15 cellular contexts compared by ENCODE assay signal in the genomic region with DNA sequence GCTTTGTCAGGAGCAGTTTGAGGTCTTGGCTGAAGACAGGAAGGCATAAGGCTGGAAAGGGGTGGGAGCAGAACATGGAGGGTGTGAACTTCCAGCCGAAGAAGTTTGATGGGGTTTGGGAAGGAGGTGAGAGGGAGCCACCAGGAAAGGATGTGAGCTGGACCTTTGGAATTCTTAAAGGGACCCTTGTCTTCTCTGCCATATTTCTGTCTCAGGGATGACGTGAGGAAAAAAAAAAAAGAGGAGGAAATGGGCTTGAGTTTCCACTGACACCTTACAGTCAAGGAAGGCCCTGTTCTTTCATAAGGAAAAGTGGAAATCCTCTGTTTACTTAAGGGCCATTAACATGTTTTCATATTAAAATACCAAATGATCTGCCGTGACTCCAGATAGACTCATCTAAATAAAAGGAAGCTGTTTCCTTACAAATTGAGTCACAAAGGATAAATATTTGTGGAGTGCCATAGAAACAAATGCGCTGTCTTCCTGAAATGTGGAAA.
DNase-seq lines count a peak whose midpoint lies in the region; ATAC-seq and TF ChIP-seq lines count a peak whose summit lies in the region.
"Had no signal": no experiment of that assay in that cellular context is flagged by ENCODE, and none has a peak within 500 bp of the region (broad histone marks: within the 10 kb centered on the region; RNA-seq: fewer than 3 reads in every experiment).

No MANE protein-coding gene starts in this region.

- TF ChIP-seq CTCF in right atrium auricular region (IDR thresholded peaks at IDR 0.05) (no peak), suprapubic skin (IDR thresholded peaks at IDR 0.05) (no peak)

- H3K4me1 ChIP-seq in right atrium auricular region (peaks cover 0 to 80% of the 10 kb centered on the region in 2 donors), suprapubic skin (peaks cover 32% of the 10 kb centered on the region)

- no peaks in the 10 kb centered on the region for H3K36me3 ChIP-seq in right atrium auricular region
- no peaks in the 10 kb centered on the region for H3K36me3 ChIP-seq in suprapubic skin

- TF ChIP-seq POLR2A in suprapubic skin (IDR thresholded peaks at IDR 0.05): no peak

- ATAC-seq in stimulated activated naive CD8-positive, alpha-beta T cell treated with anti-CD3 and anti-CD28 coated beads, Interleukin-15, Interleukin-2, amounts not matched to agents 100 U/mL and 50 U/mL, for 24 hours: no peak
- ATAC-seq: stimulated activated naive B cell treated with anti-CD40 and anti-IgM and Interleukin-4, amounts not matched to agents 10 μg/mL and 1 μg/mL and 100 μg/mL, for 72 hours had no signal

- 53% methylated on average over 4 of the region's 4 CpGs for WGBS in suprapubic skin

- H3K27me3 ChIP-seq in right atrium auricular region (no peaks in the 10 kb centered on the region), suprapubic skin (no peaks in the 10 kb centered on the region)

- H3K4me3 ChIP-seq in right atrium auricular region (no peak overlapping the region), suprapubic skin (no peak overlapping the region)

- H3K27ac ChIP-seq in right atrium auricular region (peak overlapping the region; percentile 26 to 46), suprapubic skin (peak overlapping the region; percentile 74)

- H3K9me3 ChIP-seq in right atrium auricular region (no peaks in the 10 kb centered on the region), suprapubic skin (no peaks in the 10 kb centered on the region)

- DNase-seq in HCEC 1CT: peak; percentile 94
- DNase-seq in SW 1271 (lab: John Stamatoyannopoulos, UW): peak; percentile 50 to 76
- no peak for DNase-seq in right atrium auricular region (ENCODE audit: low spot score)
- DNase-seq in suprapubic skin (ENCODE audit: low spot score in 2 of 2): no peak
- no peak for DNase-seq in stimulated activated naive CD8-positive, alpha-beta T cell treated with anti-CD3 and anti-CD28 coated beads, Interleukin-15, Interleukin-2, amounts not matched to agents 100 U/mL and 50 U/mL, for 24 hours
- DNase-seq in NCI-H1417 treated with DMSO at 0.1 percent for 48 hours (lab: John Stamatoyannopoulos, UW): no peak
- no peak for DNase-seq in epidermal melanocyte (ENCODE audit: insufficient read length, low spot score)
- DNase-seq: activated CD4-positive, alpha-beta T cell treated with anti-CD3 and anti-CD28 coated beads for 1 hour; activated naive CD4-positive, alpha-beta T cell treated with Interleukin-2 at 50 U/mL for 16 hours; effector memory CD4-positive, alpha-beta T cell; GDM1; NCI-H146; SHP77; small intestine; stimulated activated naive B cell treated with anti-CD40 and anti-IgM and Interleukin-4, amounts not matched to agents 10 μg/mL and 1 μg/mL and 100 μg/mL, for 72 hours had no signal

- no peak for TF ChIP-seq EP300 in suprapubic skin (IDR thresholded peaks at IDR 0.05)

Comparison
In these comparisons a context has a peak if more than half of its experiments do, and no peak if none do; other contexts are left out.
1. DNase-seq: peak in HCEC 1CT (single experiment) and SW 1271 (2 of 2); none in right atrium auricular region (single experiment), suprapubic skin (0 of 2), stimulated activated naive CD8-positive, alpha-beta T cell treated with anti-CD3 and anti-CD28 coated beads, Interleukin-15, Interleukin-2, amounts not matched to agents 100 U/mL and 50 U/mL, for 24 hours (single experiment), NCI-H1417 treated with DMSO at 0.1 percent for 48 hours (single experiment) and epidermal melanocyte (single experiment).